ENCODE assay signal across 8 cellular contexts in the genomic region with DNA sequence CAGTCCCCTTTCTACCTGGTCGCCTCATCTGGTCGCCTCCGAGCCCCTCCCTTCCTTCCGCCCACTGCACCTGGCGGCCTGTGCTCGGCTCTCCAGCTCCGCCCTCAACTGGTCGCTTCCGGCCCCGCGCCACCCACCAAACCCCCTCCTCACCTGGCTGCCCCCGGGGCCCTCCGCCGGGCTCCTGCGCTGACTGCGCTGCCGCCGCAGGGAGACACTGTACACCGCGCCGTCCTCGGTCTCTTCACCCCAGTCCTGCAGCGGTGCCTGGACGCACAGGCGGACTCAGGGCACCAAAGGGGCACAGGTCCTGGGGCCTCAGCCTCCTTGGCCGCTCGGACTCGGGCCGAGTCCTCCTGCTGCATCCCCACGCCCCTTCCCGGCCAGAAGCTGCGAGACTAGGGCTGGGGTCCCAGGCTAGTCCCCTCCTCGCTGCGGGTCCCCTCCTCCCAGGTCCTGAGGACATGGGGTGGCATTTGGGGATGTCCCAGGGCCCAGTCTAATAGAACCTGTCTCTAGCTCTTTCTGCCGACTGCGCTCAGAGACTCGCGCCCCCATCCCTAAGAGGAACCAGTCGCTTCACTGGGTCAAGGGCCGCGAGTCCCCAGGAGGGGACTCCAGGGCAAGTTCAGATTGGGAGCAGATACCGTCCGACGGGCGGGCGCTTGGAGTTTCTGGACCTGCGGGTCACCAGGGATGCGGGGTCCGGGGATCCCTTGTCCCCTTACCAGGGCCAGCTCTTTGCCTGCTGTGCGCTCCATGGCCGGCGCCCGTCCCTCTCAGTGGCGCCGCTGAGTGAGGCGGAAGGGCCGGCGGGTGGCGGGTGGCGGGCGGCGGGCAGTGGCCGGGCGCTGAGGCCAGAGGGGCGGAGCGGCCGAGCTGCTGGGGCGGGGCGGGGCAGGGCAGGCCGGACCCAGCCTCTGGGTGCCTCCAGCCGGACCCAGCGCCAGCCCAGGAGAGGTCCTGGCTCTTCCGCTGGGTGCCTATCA. TPM values are rescaled to one million over a fixed set of nuclear protein-coding genes. Genes with fewer than 3 reads are reported as not detected.
DNase-seq lines count a peak whose midpoint lies in the region; ATAC-seq and TF ChIP-seq lines count a peak whose summit lies in the region.

A gene with protein sequence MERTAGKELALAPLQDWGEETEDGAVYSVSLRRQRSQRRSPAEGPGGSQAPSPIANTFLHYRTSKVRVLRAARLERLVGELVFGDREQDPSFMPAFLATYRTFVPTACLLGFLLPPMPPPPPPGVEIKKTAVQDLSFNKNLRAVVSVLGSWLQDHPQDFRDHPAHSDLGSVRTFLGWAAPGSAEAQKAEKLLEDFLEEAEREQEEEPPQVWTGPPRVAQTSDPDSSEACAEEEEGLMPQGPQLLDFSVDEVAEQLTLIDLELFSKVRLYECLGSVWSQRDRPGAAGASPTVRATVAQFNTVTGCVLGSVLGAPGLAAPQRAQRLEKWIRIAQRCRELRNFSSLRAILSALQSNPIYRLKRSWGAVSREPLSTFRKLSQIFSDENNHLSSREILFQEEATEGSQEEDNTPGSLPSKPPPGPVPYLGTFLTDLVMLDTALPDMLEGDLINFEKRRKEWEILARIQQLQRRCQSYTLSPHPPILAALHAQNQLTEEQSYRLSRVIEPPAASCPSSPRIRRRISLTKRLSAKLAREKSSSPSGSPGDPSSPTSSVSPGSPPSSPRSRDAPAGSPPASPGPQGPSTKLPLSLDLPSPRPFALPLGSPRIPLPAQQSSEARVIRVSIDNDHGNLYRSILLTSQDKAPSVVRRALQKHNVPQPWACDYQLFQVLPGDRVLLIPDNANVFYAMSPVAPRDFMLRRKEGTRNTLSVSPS (minus strand): TSS at position 797 of the 989 bp plus-strand sequence. CDS start 36 bp downstream, at position 761.

- POLR2A ChIA-PET in CD4-positive, alpha-beta T cell (lab: Charles Lee): interaction anchor here (1.0 to 1.3 kb wide), 2 partner anchors 16 to 44 kb away, joined by 3 to 4 read pairs; a partner anchor contains a TSS

- H3K36me3 Mint-ChIP-seq in CD4-positive, alpha-beta T cell (ENCODE audit: low read depth): no peaks in the 10 kb centered on the region
- H3K36me3 Mint-ChIP-seq in chondrocyte (ENCODE audit: low read depth): no peaks in the 10 kb centered on the region

- peak within 1 kb of the TSS; percentile 74 for H3K4me3 Mint-ChIP-seq in CD4-positive, alpha-beta T cell
- peak within 1 kb of the TSS; percentile 49 for H3K4me3 Mint-ChIP-seq in chondrocyte (ENCODE audit: unreplicated experiment)

- H3K27me3 Mint-ChIP-seq in CD4-positive, alpha-beta T cell: peaks cover 71% of the 10 kb centered on the region
- peaks cover 40% of the 10 kb centered on the region for H3K27me3 Mint-ChIP-seq in chondrocyte (ENCODE audit: low read depth)

- no peaks in the 10 kb centered on the region for H3K9me3 Mint-ChIP-seq in CD4-positive, alpha-beta T cell
- H3K9me3 Mint-ChIP-seq in chondrocyte (ENCODE audit: low read depth): no peaks in the 10 kb centered on the region

- no peak for ATAC-seq in CD4-positive, alpha-beta T cell (ENCODE audit: poor library complexity)
- ATAC-seq in GM21526 (IDR thresholded peaks at IDR 0.05; ENCODE audit: low FRiP score, unreplicated experiment) (no peak), HG03469 (IDR thresholded peaks at IDR 0.05; ENCODE audit: unreplicated experiment) (no peak)

- TF ChIP-seq CTCF in CD4-positive, alpha-beta T cell (IDR thresholded peaks at IDR 0.05): no peak
- TF ChIP-seq CTCF in chondrocyte (IDR thresholded peaks at IDR 0.05): no peak

- no peaks in the 10 kb centered on the region for H3K9me3 ChIP-seq in CD4-positive, alpha-beta T cell (ENCODE audit: control insufficient read depth, low read length)

- DNase-seq in CD4-positive, alpha-beta T cell: no peak
- DNase-seq in NCI-H128 (lab: John Stamatoyannopoulos, UW; ENCODE audit: unreplicated experiment): peak; percentile 48
- no peak for DNase-seq in chondrocyte (ENCODE audit: low spot score)
- DNase-seq in mesenteric fat pad (ENCODE audit: low spot score): no peak
- no peak for DNase-seq in NOMO-1 (lab: John Stamatoyannopoulos, UW; ENCODE audit: unreplicated experiment in 2 of 2)
- DNase-seq in central memory CD4-positive, alpha-beta T cell: no peak

- no peak within 1 kb of the TSS for H3K27ac Mint-ChIP-seq in CD4-positive, alpha-beta T cell
- no peak within 1 kb of the TSS for H3K27ac Mint-ChIP-seq in chondrocyte (ENCODE audit: unreplicated experiment)

- H3K27me3 ChIP-seq in CD4-positive, alpha-beta T cell (ENCODE audit: control insufficient read depth, insufficient read depth, low read length): peaks cover 53% of the 10 kb centered on the region

- CTCF ChIA-PET in CD4-positive, alpha-beta T cell (lab: Charles Lee): interaction anchor here (1.5 to 1.6 kb wide), 2 partner anchors 16 to 38 kb away, joined by 4 to 5 read pairs; a partner anchor contains a TSS

- H3K4me1 Mint-ChIP-seq in CD4-positive, alpha-beta T cell (ENCODE audit: low read depth): peaks cover 43% of the 10 kb centered on the region
- peaks cover 22% of the 10 kb centered on the region for H3K4me1 Mint-ChIP-seq in chondrocyte (ENCODE audit: low read depth)

- no peak within 1 kb of the TSS for H3K27ac ChIP-seq in CD4-positive, alpha-beta T cell (ENCODE audit: low read depth, low read length)

- intact Hi-C loops in CD4-positive, alpha-beta T cell (cut with DNase I, micrococcal nuclease): no loop called here

RNA-seq across cellular contexts. Expression of the gene that starts here (rescaled TPM):
- not detected for total RNA-seq in CD4-positive, alpha-beta T cell
- total RNA-seq in chondrocyte (0.70 to 0.97 TPM in 2 of 3 replicates, not detected in the other), mesenteric fat pad (18.8 TPM)

Comparison
In these comparisons a context has a peak if more than half of its experiments do, and no peak if none do; other contexts are left out.
1. RNA of the gene that starts here (total RNA-seq): 18.8 TPM in mesenteric fat pad (single experiment); 0.70 to 0.97 TPM in chondrocyte and not detected in CD4-positive, alpha-beta T cell; every median in the first group is over 10 times any median in the second.